In genomic region chr7:50793947-50794570, GRCh38 we compare ENCODE assay signal across 8 cellular contexts. TPM values are rescaled to one million over a fixed set of nuclear protein-coding genes. Genes with fewer than 3 reads are reported as not detected.
DNase-seq lines count a peak whose midpoint lies in the region; ATAC-seq, FAIRE-seq and TF ChIP-seq lines count a peak whose summit lies in the region.

No MANE protein-coding gene starts in this region.

- POLR2A ChIA-PET in activated CD4-positive, alpha-beta T cell treated with anti-CD3 and anti-CD28 coated beads, Interleukin-2, amount 10 ng/mL, durations not matched to agents 7 days and 5 days (lab: Charles Lee) = no interaction called here

- peak overlapping the region; percentile 95 for H2AK5ac ChIP-seq in mesendoderm (ENCODE audit: low read length)

- peaks cover 55% of the 10 kb centered on the region for H3K27me3 Mint-ChIP-seq in activated CD4-positive, alpha-beta T cell treated with anti-CD3 and anti-CD28 coated beads, Interleukin-2, amount 10 ng/mL, durations not matched to agents 7 days and 5 days
- peaks cover 47% of the 10 kb centered on the region for H3K27me3 Mint-ChIP-seq in type B pancreatic cell
- H3K27me3 Mint-ChIP-seq in stimulated activated memory B cell treated with anti-CD40 and anti-IgM and Interleukin-4, amounts not matched to agents 10 μg/mL and 1 μg/mL and 100 μg/mL, for 72 hours = peaks cover 52% of the 10 kb centered on the region

- peak overlapping the region; percentile 66 for H3K4me2 ChIP-seq in mesendoderm (ENCODE audit: low read length)

- H3K79me1 ChIP-seq in mesendoderm (ENCODE audit: low read length) = peaks cover 5% of the 10 kb centered on the region

- H3K36me3 ChIP-seq in mesendoderm (ENCODE audit: control insufficient read depth, insufficient read depth, low read length) = no peaks in the 10 kb centered on the region

- H3K4ac ChIP-seq in mesendoderm (ENCODE audit: low read depth, low read length) = no peak overlapping the region

- peaks cover 2% of the 10 kb centered on the region for H3K36me3 Mint-ChIP-seq in activated CD4-positive, alpha-beta T cell treated with anti-CD3 and anti-CD28 coated beads, Interleukin-2, amount 10 ng/mL, durations not matched to agents 7 days and 5 days (ENCODE audit: low read depth)
- no peaks in the 10 kb centered on the region for H3K36me3 Mint-ChIP-seq in type B pancreatic cell
- H3K36me3 Mint-ChIP-seq in stimulated activated memory B cell treated with anti-CD40 and anti-IgM and Interleukin-4, amounts not matched to agents 10 μg/mL and 1 μg/mL and 100 μg/mL, for 72 hours = no peaks in the 10 kb centered on the region

- no peaks in the 10 kb centered on the region for H3K9me3 Mint-ChIP-seq in activated CD4-positive, alpha-beta T cell treated with anti-CD3 and anti-CD28 coated beads, Interleukin-2, amount 10 ng/mL, durations not matched to agents 7 days and 5 days
- H3K9me3 Mint-ChIP-seq in type B pancreatic cell = no peaks in the 10 kb centered on the region
- peaks cover 5% of the 10 kb centered on the region for H3K9me3 Mint-ChIP-seq in stimulated activated memory B cell treated with anti-CD40 and anti-IgM and Interleukin-4, amounts not matched to agents 10 μg/mL and 1 μg/mL and 100 μg/mL, for 72 hours

- peak overlapping the region; percentile 7 for H2BK120ac ChIP-seq in mesendoderm (ENCODE audit: low read depth, low read length)

- ATAC-seq in stimulated activated memory B cell treated with anti-CD40 and anti-IgM and Interleukin-4, amounts not matched to agents 10 μg/mL and 1 μg/mL and 100 μg/mL, for 72 hours = no peak

- peak overlapping the region; percentile 94 for H3K18ac ChIP-seq in mesendoderm (ENCODE audit: low read length)

- peak overlapping the region; percentile 83 for H3K9ac ChIP-seq in mesendoderm (ENCODE audit: low read length)

- H3K4me3 ChIP-seq in coronary artery (peak overlapping the region; percentile 88), mesendoderm (ENCODE audit: low read length) (peak overlapping the region; percentile 33)

- peaks cover 8% of the 10 kb centered on the region for H3K4me1 Mint-ChIP-seq in activated CD4-positive, alpha-beta T cell treated with anti-CD3 and anti-CD28 coated beads, Interleukin-2, amount 10 ng/mL, durations not matched to agents 7 days and 5 days
- peaks cover 3% of the 10 kb centered on the region for H3K4me1 Mint-ChIP-seq in type B pancreatic cell (ENCODE audit: unreplicated experiment)
- no peaks in the 10 kb centered on the region for H3K4me1 Mint-ChIP-seq in stimulated activated memory B cell treated with anti-CD40 and anti-IgM and Interleukin-4, amounts not matched to agents 10 μg/mL and 1 μg/mL and 100 μg/mL, for 72 hours

- no peak for TF ChIP-seq CTCF in coronary artery (IDR thresholded peaks at IDR 0.05)
- TF ChIP-seq CTCF in type B pancreatic cell (conservative IDR thresholded peaks at IDR 0.05) = no peak
- TF ChIP-seq CTCF in D721Med (IDR thresholded peaks at IDR 0.05; ENCODE audit: insufficient read depth, missing control alignments) = no peak

- peak overlapping the region; percentile 82 for H3K23ac ChIP-seq in mesendoderm (ENCODE audit: low read length)

- no peaks in the 10 kb centered on the region for H3K27me3 ChIP-seq in mesendoderm (ENCODE audit: insufficient read depth, low read length, poor library complexity)

- peak overlapping the region; percentile 68 for H3K4me3 Mint-ChIP-seq in activated CD4-positive, alpha-beta T cell treated with anti-CD3 and anti-CD28 coated beads, Interleukin-2, amount 10 ng/mL, durations not matched to agents 7 days and 5 days
- peak overlapping the region; percentile 84 for H3K4me3 Mint-ChIP-seq in type B pancreatic cell
- no peak overlapping the region for H3K4me3 Mint-ChIP-seq in stimulated activated memory B cell treated with anti-CD40 and anti-IgM and Interleukin-4, amounts not matched to agents 10 μg/mL and 1 μg/mL and 100 μg/mL, for 72 hours

- peak overlapping the region; percentile 54 for H2BK5ac ChIP-seq in mesendoderm (ENCODE audit: low read length)

- no CpG with 5 or more reads among the region's 18 CpGs for WGBS in mesendoderm (ENCODE audit: extremely low coverage, insufficient coverage, low lambda C conversion rate)

- no peak for FAIRE-seq in D721Med (lab: Jason Lieb, UNC)

- peaks cover 11% of the 10 kb centered on the region for H3K4me1 ChIP-seq in mesendoderm (ENCODE audit: control insufficient read depth, low read depth, low read length)

- CTCF ChIA-PET in activated CD4-positive, alpha-beta T cell treated with anti-CD3 and anti-CD28 coated beads, Interleukin-2, amount 10 ng/mL, durations not matched to agents 7 days and 5 days (lab: Charles Lee) = no interaction called here

- H3K27ac Mint-ChIP-seq in activated CD4-positive, alpha-beta T cell treated with anti-CD3 and anti-CD28 coated beads, Interleukin-2, amount 10 ng/mL, durations not matched to agents 7 days and 5 days = no peak overlapping the region
- H3K27ac Mint-ChIP-seq in type B pancreatic cell = peak overlapping the region; percentile 63
- no peak overlapping the region for H3K27ac Mint-ChIP-seq in stimulated activated memory B cell treated with anti-CD40 and anti-IgM and Interleukin-4, amounts not matched to agents 10 μg/mL and 1 μg/mL and 100 μg/mL, for 72 hours

- H3K27ac ChIP-seq in coronary artery (peak overlapping the region; percentile 70 to 94), mesendoderm (ENCODE audit: low read depth, low read length) (peak overlapping the region; percentile 61)

- H3K79me2 ChIP-seq in mesendoderm (ENCODE audit: control insufficient read depth, insufficient read depth, low read length) = peaks cover 36% of the 10 kb centered on the region

- no peak overlapping the region for H4K8ac ChIP-seq in mesendoderm (ENCODE audit: low read depth, low read length)

- no peak overlapping the region for H4K5ac ChIP-seq in mesendoderm (ENCODE audit: low read length)

- no peak overlapping the region for H2BK15ac ChIP-seq in mesendoderm (replicated peaks; ENCODE audit: low read depth)

- H3K56ac ChIP-seq in mesendoderm (ENCODE audit: low read length) = peak overlapping the region; percentile 86

- DNase-seq in activated CD4-positive, alpha-beta T cell treated with anti-CD3 and anti-CD28 coated beads, Interleukin-2, amount 10 ng/mL, durations not matched to agents 7 days and 5 days = no peak
- DNase-seq in activated CD4-positive, alpha-beta T cell treated with anti-CD3 and anti-CD28 coated beads, Interleukin-2, amount 50 U/mL, for 48 hours = no peak
- no peak for DNase-seq in coronary artery (ENCODE audit: low spot score)
- peak; percentile 55 for DNase-seq in mesendoderm
- DNase-seq in type B pancreatic cell (ENCODE audit: extremely low spot score, unreplicated experiment) = no peak
- DNase-seq in D721Med (ENCODE audit: insufficient read length, low spot score) = no peak
- no peak for DNase-seq in NOMO-1 treated with dmso at 0.1 percent for 144 hours (lab: John Stamatoyannopoulos, UW; ENCODE audit: unreplicated experiment)

RNA-seq across cellular contexts. Expression of gene GRB10, which starts 11.4 kb away (rescaled TPM):
- 1 to 10 TPM; 4.4 TPM for total RNA-seq in activated CD4-positive, alpha-beta T cell treated with anti-CD3 and anti-CD28 coated beads, Interleukin-2, amount 10 ng/mL, durations not matched to agents 7 days and 5 days
- 29.6 TPM for polyA plus RNA-seq in mesendoderm (2013, experiment 1 of 2)
- polyA plus RNA-seq in mesendoderm (2013, experiment 2 of 2) = 29.5 TPM
- 18.8 and 42.3 TPM in 2 replicates for total RNA-seq in type B pancreatic cell (ENCODE audit: low replicate concordance)
